Comparison of ENCODE assay signal across 1 cellular context in genomic region chr14:96894966-96895365, GRCh38.
TF ChIP-seq lines count a peak whose summit lies in the region.

No MANE protein-coding gene starts in this region.

TF ChIP-seq in WTC11, 78 proteins besides CTCF, POLR2A, EP300 and RAD21 (continued from another document):
- no peak for TF ChIP-seq ZNF512 (CRISPR knock-in tag; IDR thresholded peaks at IDR 0.05; ENCODE audit: borderline replicate concordance)
- no peak for TF ChIP-seq E2F5 (CRISPR knock-in tag; IDR thresholded peaks at IDR 0.05)
- no peak for TF ChIP-seq ESRRA (CRISPR knock-in tag; IDR thresholded peaks at IDR 0.05; ENCODE audit: borderline replicate concordance)
- TF ChIP-seq KAT7 (CRISPR knock-in tag; IDR thresholded peaks at IDR 0.05; ENCODE audit: borderline replicate concordance) = no peak
- TF ChIP-seq PREB (CRISPR knock-in tag; IDR thresholded peaks at IDR 0.05; ENCODE audit: borderline replicate concordance) = no peak
- TF ChIP-seq GRHL2 (CRISPR knock-in tag; IDR thresholded peaks at IDR 0.05; ENCODE audit: insufficient replicate concordance, severe bottlenecking) = no peak
